8 cellular contexts compared by ENCODE assay signal in genomic region chr9:35111006-35111933, GRCh38. TPM values are rescaled to one million over a fixed set of nuclear protein-coding genes. Genes with fewer than 3 reads are reported as not detected.
A peak's percentile ranks its signal among the peaks of the same experiment; 100 is the strongest.
DNase-seq lines count a peak whose midpoint lies in the region; ATAC-seq and TF ChIP-seq lines count a peak whose summit lies in the region.

No MANE protein-coding gene starts in this region.

- H3K4me2 ChIP-seq in smooth muscle cell = peak overlapping the region; percentile 95

- no peaks in the 10 kb centered on the region for H3K36me3 Mint-ChIP-seq in WTC11
- peaks cover 0 to 3% (median 0%) of the 10 kb centered on the region in 3 donors for H3K36me3 Mint-ChIP-seq in immature natural killer cell

- H3K79me2 ChIP-seq in ACC112 (ENCODE audit: control insufficient read depth, insufficient read depth, low read length, unreplicated experiment) = peaks cover 49% of the 10 kb centered on the region
- peaks cover 48% of the 10 kb centered on the region for H3K79me2 ChIP-seq in smooth muscle cell (ENCODE audit: low read depth)

- H3K27me3 ChIP-seq in ACC112 (ENCODE audit: insufficient read depth, low read length) = no peaks in the 10 kb centered on the region
- no peaks in the 10 kb centered on the region for H3K27me3 ChIP-seq in smooth muscle cell (ENCODE audit: low read depth)

- peak overlapping the region; percentile 93 for H3K27ac ChIP-seq in ACC112 (ENCODE audit: low read depth, low read length)
- peak overlapping the region; percentile 93 for H3K27ac ChIP-seq in smooth muscle cell (ENCODE audit: low read depth)

- CTCF ChIA-PET in WTC11 (lab: Charles Lee) = interaction anchor here (1.2 to 2.0 kb wide), 9 partner anchors 8 to 585 kb away, joined by 3 to 12 read pairs (median 6); partner anchors contain the start of genes PIGO and STOML2

- no peaks in the 10 kb centered on the region for H3K9me3 Mint-ChIP-seq in WTC11
- no peaks in the 10 kb centered on the region for H3K9me3 Mint-ChIP-seq in immature natural killer cell

- peaks cover 44% of the 10 kb centered on the region for H4K20me1 ChIP-seq in smooth muscle cell (ENCODE audit: low read depth)

- H2AFZ ChIP-seq in ACC112 (ENCODE audit: low read length, unreplicated experiment) = peak overlapping the region; percentile 28
- H2AFZ ChIP-seq in smooth muscle cell (ENCODE audit: low read depth) = peak overlapping the region; percentile 31

- H3K4me3 ChIP-seq in ACC112 (ENCODE audit: low read depth, low read length) = peak overlapping the region; percentile 84
- peak overlapping the region; percentile 85 to 91 for H3K4me3 ChIP-seq in cardiac fibroblast (replicated peaks in 1 of 2; ENCODE audit: low read depth in 2 of 2, low read length in 2 of 2)
- peak overlapping the region; percentile 80 for H3K4me3 ChIP-seq in smooth muscle cell

- H3K27me3 Mint-ChIP-seq in WTC11 (ENCODE audit: low read depth) (no peaks in the 10 kb centered on the region), immature natural killer cell (ENCODE audit: low read depth in 3 of 3) (peaks cover 0 to 12% (median 5%) of the 10 kb centered on the region in 3 donors)

- no peak overlapping the region for H3K27ac Mint-ChIP-seq in WTC11
- peak overlapping the region; percentile 84 to 95 (median 89) for H3K27ac Mint-ChIP-seq in immature natural killer cell

- no peak for TF ChIP-seq CTCF in WTC11 (IDR thresholded peaks at IDR 0.05)
- no peak for TF ChIP-seq CTCF in cardiac fibroblast (IDR thresholded peaks at IDR 0.05; ENCODE audit: low read depth, low read length)
- no peak for TF ChIP-seq CTCF in smooth muscle cell (IDR thresholded peaks at IDR 0.05; ENCODE audit: borderline replicate concordance, insufficient read depth, poor library complexity, severe bottlenecking)

- H3K4me1 Mint-ChIP-seq in WTC11 = peaks cover 28% of the 10 kb centered on the region
- peaks cover 63 to 76% of the 10 kb centered on the region in 2 donors for H3K4me1 Mint-ChIP-seq in immature natural killer cell

- 3% methylated on average over 18 of the region's 57 CpGs for WGBS in smooth muscle cell (ENCODE audit: low lambda C conversion rate)

- POLR2A ChIA-PET in WTC11 (lab: Charles Lee) = interaction anchor here (1.1 to 1.8 kb wide), 4 partner anchors 8 to 578 kb away, joined by 3 to 5 read pairs (median 4); partner anchors contain the start of genes FANCG and STOML2

- H3F3A ChIP-seq in smooth muscle cell (ENCODE audit: low read depth) = peaks cover 8% of the 10 kb centered on the region

- peak overlapping the region; percentile 71 for H3K4me3 Mint-ChIP-seq in WTC11
- peak overlapping the region; percentile 61 to 86 (median 80) for H3K4me3 Mint-ChIP-seq in immature natural killer cell

- H3K9ac ChIP-seq in smooth muscle cell (ENCODE audit: low read depth) = peak overlapping the region; percentile 93

- peaks cover 3% of the 10 kb centered on the region; the same call in 1 of the 2 replicates for H3K36me3 ChIP-seq in ACC112 (ENCODE audit: insufficient read depth, low read length)
- no peaks in the 10 kb centered on the region for H3K36me3 ChIP-seq in smooth muscle cell (ENCODE audit: low read depth)

- H3K4me1 ChIP-seq in ACC112 (ENCODE audit: control insufficient read depth, insufficient read depth, low read length, unreplicated experiment) = peaks cover 45% of the 10 kb centered on the region
- peaks cover 22% of the 10 kb centered on the region for H3K4me1 ChIP-seq in smooth muscle cell (ENCODE audit: low read depth)

- DNase-seq in NCI-H2227 (lab: John Stamatoyannopoulos, UW; ENCODE audit: unreplicated experiment) (peak; percentile 96), WTC11 (ENCODE audit: low spot score) (peak; percentile 99), cardiac fibroblast (ENCODE audit: low read depth in 2 of 2) (peak; percentile 99), immature natural killer cell (peak; percentile 92 to 95 (median 92)), smooth muscle cell (lab: John Stamatoyannopoulos, UW; ENCODE audit: unreplicated experiment) (peak; percentile 93)

- no peaks in the 10 kb centered on the region for H3K9me3 ChIP-seq in smooth muscle cell (replicated peaks; ENCODE audit: low read depth)

- ATAC-seq in GM18873 (IDR thresholded peaks at IDR 0.05; ENCODE audit: low FRiP score, unreplicated experiment) = peak; percentile 68
- peak; percentile 68 for ATAC-seq in HG03159 (IDR thresholded peaks at IDR 0.05; ENCODE audit: unreplicated experiment)
- peak; percentile 64 for ATAC-seq in WTC11

TF ChIP-seq in WTC11, 78 proteins besides CTCF, POLR2A, EP300 and RAD21:
- TF ChIP-seq SP1 (CRISPR knock-in tag; conservative IDR thresholded peaks at IDR 0.05) (peak; percentile 92), FOXK1 (CRISPR knock-in tag; IDR thresholded peaks at IDR 0.05) (0 out of 2 replicates have a peak, but pooled peaks have one; percentile 19), MAX (CRISPR knock-in tag; IDR thresholded peaks at IDR 0.05) (no peak)

RNA-seq across cellular contexts. Expression of gene ATOSB, which starts 4.4 kb away (rescaled TPM):
- total RNA-seq in WTC11 (2021) (4.7 to 8.7 TPM (median 5.4 TPM) in 3 replicates), smooth muscle cell (30.2 and 37.1 TPM in 2 replicates)
- polyA plus RNA-seq in immature natural killer cell (10 to 100 TPM in 1 of 3 donors, 1 to 10 TPM in 2; 3.3 to 15.6 (median 5.3) TPM), smooth muscle cell (38.4 and 39.9 TPM in 2 replicates)

RNA-seq across cellular contexts. Expression of gene STOML2, which starts 8.3 kb away (rescaled TPM):
- total RNA-seq in WTC11 (2021) (208 to 214 TPM (median 210 TPM) in 3 replicates), smooth muscle cell (70.8 and 78.2 TPM in 2 replicates)
- polyA plus RNA-seq in immature natural killer cell (100 to 1,000 TPM in 2 of 3 donors, 10 to 100 TPM in 1; 79.7 to 155 (median 116) TPM), smooth muscle cell (125 and 130 TPM in 2 replicates)

RNA-seq across cellular contexts. Expression of gene PIGO, which starts 14.9 kb away (rescaled TPM):
- total RNA-seq in WTC11 (2021) (23.8 to 33.3 TPM (median 31.3 TPM) in 3 replicates), smooth muscle cell (21.3 and 27.5 TPM in 2 replicates)
- polyA plus RNA-seq in immature natural killer cell (10 to 100 TPM; 23.6 to 38.9 (median 27.8) TPM), smooth muscle cell (29.5 and 36.4 TPM in 2 replicates)

RNA-seq across cellular contexts. Expression of gene FANCG, which starts 31.5 kb away (rescaled TPM):
- total RNA-seq in WTC11 (2021) (80.9 to 108 TPM (median 89.1 TPM) in 3 replicates), smooth muscle cell (13.0 and 22.9 TPM in 2 replicates)
- polyA plus RNA-seq in immature natural killer cell (10 to 100 TPM in 2 of 3 donors, 1 to 10 TPM in 1; 9.5 to 15.0 (median 10.6) TPM), smooth muscle cell (19.0 and 21.9 TPM in 2 replicates)

RNA-seq across cellular contexts. Expression of gene VCP, which starts 38.8 kb away (rescaled TPM):
- total RNA-seq in WTC11 (2021) (305 to 386 TPM (median 329 TPM) in 3 replicates), smooth muscle cell (207 and 234 TPM in 2 replicates)
- polyA plus RNA-seq in immature natural killer cell (100 to 1,000 TPM; 173 to 252 (median 248) TPM), smooth muscle cell (302 and 314 TPM in 2 replicates)

Comparison
In these comparisons a context has a peak if more than half of its experiments do, and no peak if none do; other contexts are left out.
1. Peak in every context shown above with its lines: DNase-seq, ATAC-seq, H3K4me3 ChIP-seq and H3K27ac ChIP-seq.